ENCODE assay signal across 2 cellular contexts in genomic region chr9:14692536-14692917, GRCh38.
TF ChIP-seq lines count a peak whose summit lies in the region.

No MANE protein-coding gene starts in this region.

TF ChIP-seq in K562, 482 proteins besides CTCF, POLR2A, EP300 and RAD21:
- TF ChIP-seq CREM (IDR thresholded peaks at IDR 0.05; ENCODE audit: low read depth) (no peak), SMAD1 (IDR thresholded peaks at IDR 0.05; ENCODE audit: low read depth, low read length, partially characterized antibody) (no peak), CBX5 (IDR thresholded peaks at IDR 0.05; ENCODE audit: borderline replicate concordance, low read depth) (no peak), DDX20 (tag; IDR thresholded peaks at IDR 0.05; ENCODE audit: low read depth) (no peak), TGIF2 (CRISPR knock-in tag; IDR thresholded peaks at IDR 0.05) (no peak), HNRNPH1 (optimal IDR thresholded peaks at IDR 0.05; ENCODE audit: low read depth, low read length) (no peak)

TF ChIP-seq in HepG2, 621 proteins besides CTCF, POLR2A, EP300 and RAD21:
- TF ChIP-seq ZNF547 (CRISPR knock-in tag; IDR thresholded peaks at IDR 0.05), result 0 out of 2 replicates have a peak, but pooled peaks have one; percentile 3
- TF ChIP-seq ZNF619 (CRISPR knock-in tag; IDR thresholded peaks at IDR 0.05), result 0 out of 2 replicates have a peak, but pooled peaks have one; percentile 4
- no peak for TF ChIP-seq MEF2D (CRISPR knock-in tag; IDR thresholded peaks at IDR 0.05)
- no peak for TF ChIP-seq ATAD3A (CRISPR knock-in tag; IDR thresholded peaks at IDR 0.05)
- TF ChIP-seq CREBL2 (CRISPR knock-in tag; IDR thresholded peaks at IDR 0.05; ENCODE audit: borderline replicate concordance), result no peak
- TF ChIP-seq DZIP1 (CRISPR knock-in tag; IDR thresholded peaks at IDR 0.05), result no peak
- TF ChIP-seq ZNF841 (CRISPR knock-in tag; IDR thresholded peaks at IDR 0.05; ENCODE audit: borderline replicate concordance), result no peak
- TF ChIP-seq PATZ1 (CRISPR knock-in tag; IDR thresholded peaks at IDR 0.05), result no peak
- TF ChIP-seq YEATS2 (CRISPR knock-in tag; IDR thresholded peaks at IDR 0.05; ENCODE audit: borderline replicate concordance), result no peak
- TF ChIP-seq KDM1A (CRISPR knock-in tag; IDR thresholded peaks at IDR 0.05), result no peak
